19 cellular contexts compared by ENCODE assay signal in the genomic region with DNA sequence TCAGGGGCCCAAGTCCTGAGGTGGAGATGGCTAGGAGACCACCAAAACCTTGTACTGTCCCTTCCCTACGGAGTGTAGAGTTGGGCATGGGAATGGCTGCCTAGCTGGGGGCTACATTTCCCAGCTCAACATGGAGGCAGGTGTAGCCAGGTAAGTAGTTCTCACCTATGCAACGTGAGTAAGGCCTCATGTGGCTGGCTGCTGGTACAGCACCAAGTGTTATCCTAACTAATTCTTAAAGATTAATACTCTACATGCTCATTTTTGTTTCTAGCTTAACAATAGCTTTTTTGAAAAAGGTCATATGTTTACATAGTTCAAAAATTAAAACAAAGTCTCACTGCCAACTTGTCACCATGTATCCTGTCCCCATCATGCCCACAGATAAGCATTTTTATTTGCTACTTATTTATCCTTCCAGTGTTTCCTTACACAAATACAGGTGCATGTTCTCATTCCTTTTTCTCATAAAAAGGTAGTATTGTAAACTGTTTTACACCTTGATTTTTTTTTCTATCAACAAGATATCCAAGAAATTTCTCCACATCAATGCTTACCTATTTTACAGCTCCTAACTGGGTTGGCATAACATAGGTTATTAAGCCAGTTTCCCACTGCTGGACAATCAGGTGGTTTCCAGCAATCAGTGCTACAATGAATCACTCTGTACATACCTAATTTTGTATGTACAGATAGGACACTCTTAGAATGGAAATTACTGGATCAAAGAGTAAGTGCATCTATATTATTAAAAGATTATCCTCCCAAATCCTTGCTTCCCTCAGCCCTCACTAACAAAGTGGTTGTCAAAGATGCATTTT. TPM values are rescaled to one million over a fixed set of nuclear protein-coding genes. Genes with fewer than 3 reads are reported as not detected.
DNase-seq lines count a peak whose midpoint lies in the region; ATAC-seq, FAIRE-seq and TF ChIP-seq lines count a peak whose summit lies in the region.
"Had no signal": no experiment of that assay in that cellular context is flagged by ENCODE, and none has a peak within 500 bp of the region (broad histone marks: within the 10 kb centered on the region; RNA-seq: fewer than 3 reads in every experiment).

No MANE protein-coding gene starts in this region.

- H3K27me3 ChIP-seq in H9 (ENCODE audit: insufficient read depth, low read length) (no peaks in the 10 kb centered on the region), PC-3 (ENCODE audit: low read length) (no peaks in the 10 kb centered on the region), H1 (replicated peaks in 1 of 4; ENCODE audit: control insufficient read depth in 3 of 4, extremely low read depth in 1 of 4, insufficient read depth in 3 of 4, low read length in 3 of 4) (no peaks in the 10 kb centered on the region)

- H3K27ac ChIP-seq in H9 (ENCODE audit: insufficient read length, low read depth, low read length) (no peak overlapping the region), PC-3 (ENCODE audit: low read length) (peak overlapping the region; percentile 4; the same call in 1 of the 2 replicates), H1 (ENCODE audit: low read depth, low read length) (no peak overlapping the region)

- H3K36me3 ChIP-seq in PC-3 (ENCODE audit: low read depth, low read length) (peaks cover 6% of the 10 kb centered on the region; the same call in 1 of the 2 replicates), H1 (ENCODE audit: control insufficient read depth in 2 of 4, insufficient read depth in 4 of 4, low read length in 3 of 4) (no peaks in the 10 kb centered on the region), mucosa of descending colon (ENCODE audit: low read depth) (no peaks in the 10 kb centered on the region)

- H3K79me2 ChIP-seq in H9 (ENCODE audit: insufficient read depth, low read length): peaks cover 5% of the 10 kb centered on the region; the same call in 1 of the 2 replicates
- 0 out of 2 replicates have a peak, but pooled peaks cover 25% of the 10 kb centered on the region for H3K79me2 ChIP-seq in PC-3 (ENCODE audit: low read length)
- H3K79me2 ChIP-seq in H1 (ENCODE audit: control insufficient read depth in 1 of 2, insufficient read depth in 2 of 2, low read length in 2 of 2): peaks cover 0 to 83% of the 10 kb centered on the region in 2 experiments; a peak in 3 of 4 replicates

- H3K4me1 ChIP-seq in H9 (ENCODE audit: insufficient read depth, low read length): peaks cover 3% of the 10 kb centered on the region; the same call in 1 of the 2 replicates
- H3K4me1 ChIP-seq in PC-3 (ENCODE audit: insufficient read depth, low read length): peaks cover 17% of the 10 kb centered on the region
- peaks cover 0 to 2% (median 1%) of the 10 kb centered on the region in 4 experiments; a peak in 6 of 7 replicates for H3K4me1 ChIP-seq in H1 (replicated peaks in 1 of 4; ENCODE audit: control insufficient read depth in 3 of 4, insufficient read depth in 4 of 4, low read length in 3 of 4)
- H3K4me1 ChIP-seq in mucosa of descending colon (ENCODE audit: low read depth): peaks cover 4% of the 10 kb centered on the region

- H3K9me2 ChIP-seq in PC-3 (replicated peaks; ENCODE audit: low read length): no peaks in the 10 kb centered on the region

- H3K23me2 ChIP-seq in H9 (ENCODE audit: insufficient read length, low read depth, low read length, poor library complexity, severe bottlenecking) (no peaks in the 10 kb centered on the region), H1 (ENCODE audit: low read depth, low read length) (no peaks in the 10 kb centered on the region)

- H2BK20ac ChIP-seq in H9 (ENCODE audit: low read depth, low read length, poor library complexity, severe bottlenecking) (no peak overlapping the region), H1 (ENCODE audit: low read length) (no peak overlapping the region)

- H2BK120ac ChIP-seq in H9 (ENCODE audit: low read depth, low read length, poor library complexity, severe bottlenecking): no peak overlapping the region
- no peak overlapping the region for H2BK120ac ChIP-seq in H1 (replicated peaks; ENCODE audit: low read depth, low read length)

- DNase-seq in H9 (no peak), PC-3 (no peak), H1 (ENCODE audit: low read depth in 1 of 2, low spot score in 2 of 2) (no peak), mucosa of descending colon (no peak), H4 (ENCODE audit: low spot score) (no peak), GM19238 (ENCODE audit: insufficient read length, low spot score) (no peak)
- DNase-seq: DMS79, KBM-7, NCI-H1105 treated with DMSO at 0.1 percent for 48 hours, NCI-H2081, NCI-H2171 treated with DMSO at 0.1 percent for 48 hours, NCI-H524 treated with DMSO at 0.1 percent for 48 hours, NCI-H82, SHP77 had no signal

- H3K23ac ChIP-seq in H9 (ENCODE audit: insufficient read length, low read depth, low read length) (no peak overlapping the region), H1 (ENCODE audit: insufficient read length) (no peak overlapping the region)

- H2AK5ac ChIP-seq in H9 (ENCODE audit: insufficient read length, low read length) (no peak overlapping the region), H1 (ENCODE audit: low read depth, low read length) (no peak overlapping the region)

- no peaks in the 10 kb centered on the region for H4K20me1 ChIP-seq in H9 (ENCODE audit: control insufficient read depth, insufficient read depth, insufficient read length)
- H4K20me1 ChIP-seq in PC-3 (ENCODE audit: low read length): no peaks in the 10 kb centered on the region
- peaks cover 0 to 2% of the 10 kb centered on the region in 2 experiments for H4K20me1 ChIP-seq in H1 (replicated peaks in 1 of 2; ENCODE audit: control insufficient read depth in 1 of 2, insufficient read depth in 2 of 2, low read length in 2 of 2)

- H4K8ac ChIP-seq in H9 (replicated peaks; ENCODE audit: insufficient read length, low read depth, low read length): no peak overlapping the region
- no peak overlapping the region for H4K8ac ChIP-seq in H1 (ENCODE audit: extremely low read depth, insufficient read depth, low read length)

- H4K91ac ChIP-seq in H9 (ENCODE audit: insufficient read length, low read depth, low read length): no peak overlapping the region
- peak overlapping the region; percentile 8 for H4K91ac ChIP-seq in H1 (replicated peaks; ENCODE audit: insufficient read length, low read length)

- H3K14ac ChIP-seq in H9 (ENCODE audit: insufficient read depth, low read length): no peak overlapping the region; the same call in 1 of the 2 replicates
- H3K14ac ChIP-seq in H1 (ENCODE audit: insufficient read length): no peak overlapping the region

- no peaks in the 10 kb centered on the region for H3K9me3 ChIP-seq in H9 (ENCODE audit: control insufficient read depth, low read depth, low read length)
- no peaks in the 10 kb centered on the region for H3K9me3 ChIP-seq in PC-3 (ENCODE audit: low read length)
- peaks cover 0 to 5% of the 10 kb centered on the region in 2 experiments; a peak in 1 of 4 replicates for H3K9me3 ChIP-seq in H1 (ENCODE audit: insufficient read depth in 2 of 2, low read depth in 1 of 2, low read length in 1 of 2)
- H3K9me3 ChIP-seq in mucosa of descending colon: no peaks in the 10 kb centered on the region

- peak overlapping the region; percentile 44 for H3K18ac ChIP-seq in H9 (ENCODE audit: insufficient read length, low read depth, low read length)
- H3K18ac ChIP-seq in H1 (ENCODE audit: extremely low read depth, low read length): no peak overlapping the region

- no peak for TF ChIP-seq POLR2A in H1 (IDR thresholded peaks at IDR 0.05; ENCODE audit: control extremely low read depth in 1 of 2, low read depth in 2 of 2, low read length in 2 of 2)

- no peak for FAIRE-seq in H1 (lab: Jason Lieb, UNC)
- FAIRE-seq: A204.1, D721Med had no signal

- intact Hi-C loops in PC-3 (cut with micrococcal nuclease) (loop anchor here (2.0 kb wide), 1 partner anchor 34 kb away; no protein-coding TSS in a partner anchor), mucosa of descending colon (cut with DNase I, micrococcal nuclease) (no loop called here)

- no peak for TF ChIP-seq EP300 in H1 (IDR thresholded peaks at IDR 0.05; ENCODE audit: borderline replicate concordance in 1 of 2, low read depth in 2 of 2, low read length in 2 of 2)

- H3K4ac ChIP-seq in H9 (ENCODE audit: low read depth, low read length) (no peak overlapping the region), H1 (replicated peaks; ENCODE audit: insufficient read length, low read depth, low read length) (no peak overlapping the region)

- H3K4me2 ChIP-seq in H9 (ENCODE audit: insufficient read depth, insufficient read length, low read length) (no peak overlapping the region), PC-3 (ENCODE audit: low read length) (no peak overlapping the region), H1 (ENCODE audit: insufficient read depth in 1 of 2, low read depth in 2 of 2, low read length in 2 of 2) (no peak overlapping the region)

- peaks cover 21 to 24% of the 10 kb centered on the region in 2 experiments for H3K4me1 Mint-ChIP-seq in H9

- TF ChIP-seq RAD21 in H1 (IDR thresholded peaks at IDR 0.05 in 1 of 2, conservative IDR thresholded peaks at IDR 0.05 in 1 of 2; ENCODE audit: low read depth in 2 of 2, low read length in 2 of 2): no peak

- H2BK5ac ChIP-seq in H9 (ENCODE audit: insufficient read length, low read length) (no peak overlapping the region), H1 (ENCODE audit: low read depth, low read length) (no peak overlapping the region)

- no peak overlapping the region; the same call in 1 of the 2 replicates for H2BK15ac ChIP-seq in H9 (ENCODE audit: low read depth, low read length)
- H2BK15ac ChIP-seq in H1 (ENCODE audit: low read length): no peak overlapping the region

- H3K9ac ChIP-seq in H9 (ENCODE audit: extremely low read depth, insufficient read length, low read length): no peak overlapping the region
- H3K9ac ChIP-seq in PC-3 (ENCODE audit: low read length): no peak overlapping the region
- H3K9ac ChIP-seq in H1 (replicated peaks in 1 of 4; ENCODE audit: extremely low read depth in 1 of 4, low read depth in 3 of 4, low read length in 3 of 4): no peak overlapping the region

- H3K9me3 Mint-ChIP-seq in H9: peaks cover 0 to 7% of the 10 kb centered on the region in 2 experiments; a peak in 3 of 5 replicates

- BruUV-seq in PC-3 (replicated peaks; lab: Mats Ljungman, UMichigan): no TSS peak

- WGBS in H9 (ENCODE audit: extremely low coverage, insufficient read length, low lambda C conversion rate): no CpG with 5 or more reads among the region's 2 CpGs
- 71% methylated on average over 2 of the region's 2 CpGs; no CpG with 5 or more reads in 1 of the 2 experiments for WGBS in H1 (ENCODE audit: extremely low coverage in 1 of 2, insufficient coverage in 1 of 2, insufficient read length in 1 of 2, insufficient replicate concordance in 2 of 2, low coverage in 1 of 2, low lambda C conversion rate in 2 of 2, missing lambda C conversion rate in 1 of 2), 2 experiments

- peaks cover 14 to 19% (median 18%) of the 10 kb centered on the region in 3 experiments for H3K36me3 Mint-ChIP-seq in H9 (ENCODE audit: insufficient read depth in 1 of 3, low read depth in 3 of 3)

- H2AFZ ChIP-seq in H9 (ENCODE audit: low read length) (no peak overlapping the region), PC-3 (ENCODE audit: low read length) (no peak overlapping the region), H1 (ENCODE audit: low read length) (no peak overlapping the region)

- no peak overlapping the region for H3K4me3 Mint-ChIP-seq in H9
- H3K4me3 Mint-ChIP-seq: B cell had no signal

- no peaks in the 10 kb centered on the region for H3F3A ChIP-seq in PC-3 (ENCODE audit: low read length, unreplicated experiment)

- no peak overlapping the region for H3T11ph ChIP-seq in H9 (ENCODE audit: low read length)

- H2BK12ac ChIP-seq in H9 (ENCODE audit: insufficient read length, low read depth, low read length) (no peak overlapping the region), H1 (ENCODE audit: low read depth, low read length) (no peak overlapping the region; the same call in 1 of the 2 replicates)

- H4K5ac ChIP-seq in H9 (ENCODE audit: insufficient read length, low read depth, low read length) (no peak overlapping the region), H1 (ENCODE audit: insufficient read length, low read depth, low read length) (no peak overlapping the region)

- CTCF ChIA-PET in PC-3 (lab: Charles Lee): no interaction called here
- CTCF ChIA-PET in H1 (lab: Charles Lee; ENCODE audit: partially characterized antibody): interaction anchor here (0.6 to 1.3 kb wide), 8 partner anchors 28 to 69 kb away, joined by 3 to 6 read pairs (median 3); no protein-coding TSS in a partner anchor

- POLR2A ChIA-PET in PC-3 (lab: Charles Lee; ENCODE audit: unreplicated experiment): no interaction called here
- POLR2A ChIA-PET in H1 (lab: Charles Lee; ENCODE audit: partially characterized antibody): no interaction called here

- H3K27me3 Mint-ChIP-seq in H9 (ENCODE audit: low read depth): no peaks in the 10 kb centered on the region
- H3K27me3 Mint-ChIP-seq: B cell had no signal

- peak overlapping the region in 2 of 3 experiments; percentile 17 to 20; a peak in 1 of 7 replicates for H3K27ac Mint-ChIP-seq in H9
- H3K27ac Mint-ChIP-seq: B cell had no signal

- no peak overlapping the region for H3K56ac ChIP-seq in H9 (ENCODE audit: insufficient read length, low read depth, low read length)
- no peak overlapping the region for H3K56ac ChIP-seq in H1 (replicated peaks; ENCODE audit: insufficient read length, low read depth, low read length)

- H3K4me3 ChIP-seq in PC-3 (ENCODE audit: low read length) (no peak overlapping the region), H1 (ENCODE audit: extremely low read depth in 1 of 4, insufficient read depth in 2 of 4, low read depth in 3 of 4, low read length in 4 of 4) (no peak overlapping the region), mucosa of descending colon (no peak overlapping the region)

- peak; percentile 70 for ATAC-seq in PC-3
- ATAC-seq in mucosa of descending colon: peak; percentile 41
- ATAC-seq in HG02852 (IDR thresholded peaks at IDR 0.05; ENCODE audit: unreplicated experiment): no peak
- no peak for ATAC-seq in GM21526 (IDR thresholded peaks at IDR 0.05; ENCODE audit: low FRiP score, unreplicated experiment)

- H3K79me1 ChIP-seq in H9 (ENCODE audit: insufficient read depth, low read depth, low read length, poor library complexity, severe bottlenecking): peaks cover 3% of the 10 kb centered on the region
- H3K79me1 ChIP-seq in H1 (ENCODE audit: low read depth, low read length): no peaks in the 10 kb centered on the region; the same call in none of the 2 replicates

- no peak; the same call in 2 of the 3 replicates for TF ChIP-seq CTCF in H9 (conservative IDR thresholded peaks at IDR 0.05)
- no peak for TF ChIP-seq CTCF in PC-3 (conservative IDR thresholded peaks at IDR 0.05; ENCODE audit: low read depth, low read length)
- TF ChIP-seq CTCF in H1 (IDR thresholded peaks at IDR 0.05; ENCODE audit: control extremely low read depth in 1 of 3, insufficient read depth in 1 of 3, low read depth in 1 of 3, low read length in 3 of 3): peak in 1 of 3 experiments; percentile 22; a peak in 1 of 4 replicates
- no peak for TF ChIP-seq CTCF in mucosa of descending colon (IDR thresholded peaks at IDR 0.05)

RNA-seq across cellular contexts. Expression of a gene that starts 25.5 kb away (rescaled TPM):
- total RNA-seq in H9 (2021) (54.4 and 56.6 TPM in 2 replicates), PC-3 (2014; rRNA removed) (48.3 and 64.2 TPM in 2 replicates), mucosa of descending colon (10 to 100 TPM; 47.3 to 65.5 (median 59.5) TPM)
- 59.5 and 60.5 TPM in 2 replicates for total RNA-seq in H1 (2021; fragmentation: NEBNext Ultra II Directional; extraction: Animal tissue kit (Norgen Biotek cat#: 25700))
- polyA plus RNA-seq in H1 (2011; rRNA removed): 31.3 and 42.8 TPM in 2 replicates
- 32.7 TPM for polyA plus RNA-seq in H1 (2011; cell fraction: cytosol; rRNA removed)
- 39.7 TPM for polyA plus RNA-seq in H1 (2011; cell fraction: nucleus; rRNA removed)
- polyA plus RNA-seq in H1 (2012, experiment 1 of 2): 58.9 to 66.6 TPM (median 61.5 TPM) in 4 replicates
- 80.5 TPM for polyA plus RNA-seq in H1 (2012, experiment 2 of 2)
- 60.2 TPM for polyA plus RNA-seq in H1 (2013, experiment 1 of 2)
- polyA plus RNA-seq in H1 (2013, experiment 2 of 2): 64.8 TPM
- 43.4 and 45.2 TPM in 2 replicates for polyA minus RNA-seq in H1 (2011; rRNA and poly(A)+ RNA removed)
- polyA minus RNA-seq in H1 (2011; cell fraction: cytosol; rRNA and poly(A)+ RNA removed): 26.4 TPM
- 39.0 TPM for polyA minus RNA-seq in H1 (2011; cell fraction: nucleus; rRNA and poly(A)+ RNA removed)
- 22.5 and 24.7 TPM in 2 replicates for total RNA-seq in H4 (2014; rRNA removed; shearing (Covaris generic))

RNA-seq across cellular contexts. Expression of a gene that starts 42.4 kb away (rescaled TPM):
- total RNA-seq in H9 (2021): 74.3 and 74.5 TPM in 2 replicates
- 27.5 and 28.1 TPM in 2 replicates for total RNA-seq in PC-3 (2014; rRNA removed)
- total RNA-seq in H1 (2021; fragmentation: NEBNext Ultra II Directional; extraction: Animal tissue kit (Norgen Biotek cat#: 25700)): 68.4 and 69.9 TPM in 2 replicates
- 26.3 and 44.7 TPM in 2 replicates for polyA plus RNA-seq in H1 (2011; rRNA removed)
- polyA plus RNA-seq in H1 (2011; cell fraction: cytosol; rRNA removed): 39.1 TPM
- 10.5 TPM for polyA plus RNA-seq in H1 (2011; cell fraction: nucleus; rRNA removed)
- polyA plus RNA-seq in H1 (2012, experiment 1 of 2): 38.1 to 55.0 TPM (median 39.3 TPM) in 4 replicates
- polyA plus RNA-seq in H1 (2012, experiment 2 of 2): 34.7 TPM
- 33.4 TPM for polyA plus RNA-seq in H1 (2013, experiment 1 of 2)
- polyA plus RNA-seq in H1 (2013, experiment 2 of 2): 32.3 TPM
- polyA minus RNA-seq in H1 (2011; rRNA and poly(A)+ RNA removed): 26.4 and 33.0 TPM in 2 replicates
- polyA minus RNA-seq in H1 (2011; cell fraction: cytosol; rRNA and poly(A)+ RNA removed): 22.8 TPM
- 16.2 TPM for polyA minus RNA-seq in H1 (2011; cell fraction: nucleus; rRNA and poly(A)+ RNA removed)
- total RNA-seq in mucosa of descending colon: 1 to 10 TPM; 1.8 to 8.6 (median 1.9) TPM
- total RNA-seq in H4 (2014; rRNA removed; shearing (Covaris generic)): 16.3 and 20.3 TPM in 2 replicates

Comparison
In these comparisons a context has a peak if more than half of its experiments do, and no peak if none do; other contexts are left out.
1. ATAC-seq: peak in PC-3 (single experiment) and mucosa of descending colon (single experiment); none in HG02852 (single experiment) and GM21526 (single experiment).